8 cellular contexts compared by ENCODE assay signal in genomic region chrX:19840899-19841648, GRCh38. TPM values are rescaled to one million over a fixed set of nuclear protein-coding genes. Genes with fewer than 3 reads are reported as not detected.
DNase-seq lines count a peak whose midpoint lies in the region; ATAC-seq and TF ChIP-seq lines count a peak whose summit lies in the region.

No MANE protein-coding gene starts in this region.

- H3K4me3 ChIP-seq in tibial artery = no peak overlapping the region
- no peak overlapping the region for H3K4me3 ChIP-seq in vagina

- peaks cover 9% of the 10 kb centered on the region for H3K9me3 Mint-ChIP-seq in activated CD4-positive, alpha-beta memory T cell treated with anti-CD3 and anti-CD28 coated beads for 36 hours
- H3K9me3 Mint-ChIP-seq in nephron progenitor cell = peaks cover 68% of the 10 kb centered on the region

- peaks cover 67% of the 10 kb centered on the region for H3K4me1 Mint-ChIP-seq in activated CD4-positive, alpha-beta memory T cell treated with anti-CD3 and anti-CD28 coated beads for 36 hours (ENCODE audit: low read depth)
- peaks cover 30% of the 10 kb centered on the region for H3K4me1 Mint-ChIP-seq in nephron progenitor cell

- H3K27ac Mint-ChIP-seq in activated CD4-positive, alpha-beta memory T cell treated with anti-CD3 and anti-CD28 coated beads for 36 hours = peak overlapping the region; percentile 98
- H3K27ac Mint-ChIP-seq in nephron progenitor cell = peak overlapping the region; percentile 68

- H3K4me3 Mint-ChIP-seq in activated CD4-positive, alpha-beta memory T cell treated with anti-CD3 and anti-CD28 coated beads for 36 hours = peak overlapping the region; percentile 60
- H3K4me3 Mint-ChIP-seq in nephron progenitor cell = peak overlapping the region; percentile 7

- ATAC-seq in HG03520 (IDR thresholded peaks at IDR 0.05; ENCODE audit: unreplicated experiment) = peak; percentile 48

- TF ChIP-seq CTCF in nephron progenitor cell (IDR thresholded peaks at IDR 0.05) (no peak), tibial artery (IDR thresholded peaks at IDR 0.05) (no peak), vagina (IDR thresholded peaks at IDR 0.05) (no peak)

- peaks cover 16% of the 10 kb centered on the region for H3K36me3 Mint-ChIP-seq in activated CD4-positive, alpha-beta memory T cell treated with anti-CD3 and anti-CD28 coated beads for 36 hours
- peaks cover 18% of the 10 kb centered on the region for H3K36me3 Mint-ChIP-seq in nephron progenitor cell (ENCODE audit: low read depth)

- intact Hi-C loops in activated CD4-positive, alpha-beta memory T cell treated with anti-CD3 and anti-CD28 coated beads for 36 hours (cut with micrococcal nuclease) = loop anchor here (1.0 to 5.0 kb wide), 4 partner anchors 28 to 94 kb away; partner anchors contain the start of gene SH3KBP1
- intact Hi-C loops in tibial artery (cut with DNase I; ENCODE audit: low total_unique reads) = no loop called here
- intact Hi-C loops in vagina (cut with DNase I) = no loop called here

- CTCF ChIA-PET in activated CD4-positive, alpha-beta memory T cell treated with anti-CD3 and anti-CD28 coated beads for 36 hours (lab: Charles Lee) = interaction anchor here (1.0 to 1.7 kb wide), 4 partner anchors 14 to 95 kb away, joined by 3 to 7 read pairs (median 4); no protein-coding TSS in a partner anchor

- no peaks in the 10 kb centered on the region for H3K4me1 ChIP-seq in tibial artery
- no peaks in the 10 kb centered on the region for H3K4me1 ChIP-seq in vagina

- H3K27ac ChIP-seq in tibial artery (no peak overlapping the region), vagina (no peak overlapping the region)

- H3K36me3 ChIP-seq in tibial artery (no peaks in the 10 kb centered on the region), vagina (no peaks in the 10 kb centered on the region)

- no peaks in the 10 kb centered on the region for H3K27me3 Mint-ChIP-seq in activated CD4-positive, alpha-beta memory T cell treated with anti-CD3 and anti-CD28 coated beads for 36 hours
- no peaks in the 10 kb centered on the region for H3K27me3 Mint-ChIP-seq in nephron progenitor cell (ENCODE audit: low read depth, poor library complexity)

- no peak for TF ChIP-seq POLR2A in vagina (IDR thresholded peaks at IDR 0.05)

- no peaks in the 10 kb centered on the region for H3K27me3 ChIP-seq in tibial artery
- no peaks in the 10 kb centered on the region for H3K27me3 ChIP-seq in vagina

- H3K9me3 ChIP-seq in tibial artery (no peaks in the 10 kb centered on the region), vagina (no peaks in the 10 kb centered on the region)

- peak; percentile 33 for DNase-seq in stimulated activated CD4-positive, alpha-beta T cell treated with anti-CD3 and anti-CD28 coated beads, Interleukin-1b, Interleukin-23, amount 100 ng/mL, for 48 hours
- DNase-seq in stimulated activated CD4-positive, alpha-beta T cell treated with anti-CD3 and anti-CD28 coated beads, Interleukin-12 subunit alpha, Interleukin-12 subunit beta, amount 100 ng/mL, for 4 hours = no peak
- peak; percentile 63 for DNase-seq in activated CD4-positive, alpha-beta memory T cell treated with anti-CD3 and anti-CD28 coated beads for 36 hours
- DNase-seq in nephron progenitor cell (no peak), tibial artery (no peak), hepatic stellate cell (ENCODE audit: low spot score) (no peak), vagina (ENCODE audit: extremely low spot score in 2 of 2) (no peak)

- POLR2A ChIA-PET in activated CD4-positive, alpha-beta memory T cell treated with anti-CD3 and anti-CD28 coated beads for 36 hours (lab: Charles Lee) = interaction anchor here (0.9 to 1.8 kb wide), 5 partner anchors 37 to 93 kb away, joined by 3 to 6 read pairs (median 3); no protein-coding TSS in a partner anchor

RNA-seq across cellular contexts. Expression of gene SH3KBP1, which starts 46.3 kb away (rescaled TPM):
- total RNA-seq in activated CD4-positive, alpha-beta memory T cell treated with anti-CD3 and anti-CD28 coated beads for 36 hours = 10 to 100 TPM; 81.3 to 87.4 TPM
- total RNA-seq in vagina = 16.9 TPM

Comparison
In these comparisons a context has a peak if more than half of its experiments do, and no peak if none do; other contexts are left out.
1. DNase-seq: peak in stimulated activated CD4-positive, alpha-beta T cell treated with anti-CD3 and anti-CD28 coated beads, Interleukin-1b, Interleukin-23, amount 100 ng/mL, for 48 hours (single experiment) and activated CD4-positive, alpha-beta memory T cell treated with anti-CD3 and anti-CD28 coated beads for 36 hours (single experiment); none in stimulated activated CD4-positive, alpha-beta T cell treated with anti-CD3 and anti-CD28 coated beads, Interleukin-12 subunit alpha, Interleukin-12 subunit beta, amount 100 ng/mL, for 4 hours (single experiment), nephron progenitor cell (single experiment), tibial artery (0 of 2), hepatic stellate cell (single experiment) and vagina (0 of 2).